Comparison of ENCODE assay signal across 1 cellular context in genomic region chr5:111984044-111984443, GRCh38.
TF ChIP-seq lines count a peak whose summit lies in the region.

No MANE protein-coding gene starts in this region.

TF ChIP-seq in GM12878, 131 proteins besides CTCF, POLR2A, EP300 and RAD21 (continued from another document):
- TF ChIP-seq USF2 (IDR thresholded peaks at IDR 0.05; ENCODE audit: borderline replicate concordance, low read depth, low read length) (no peak), CREM (IDR thresholded peaks at IDR 0.05; ENCODE audit: low read depth) (no peak; the same call in 1 of the 2 replicates), ATF3 (IDR thresholded peaks at IDR 0.05; ENCODE audit: borderline replicate concordance, extremely low read depth, low read depth, low read length) (no peak), HDAC2 (IDR thresholded peaks at IDR 0.05) (no peak), MAX (IDR thresholded peaks at IDR 0.05; ENCODE audit: low read depth, low read length) (no peak), SUPT20H (IDR thresholded peaks at IDR 0.05; ENCODE audit: borderline replicate concordance, control insufficient read depth, low read depth, low read length) (no peak), NFYA (IDR thresholded peaks at IDR 0.05; ENCODE audit: borderline replicate concordance, low read depth, low read length) (no peak), RB1 (IDR thresholded peaks at IDR 0.05; ENCODE audit: borderline replicate concordance) (no peak), GATAD2B (conservative IDR thresholded peaks at IDR 0.05; ENCODE audit: low read depth) (no peak), ZNF592 (IDR thresholded peaks at IDR 0.05) (no peak), BACH1 (IDR thresholded peaks at IDR 0.05; ENCODE audit: borderline replicate concordance) (no peak)
